ENCODE assay signal across 1 cellular context in the genomic region with DNA sequence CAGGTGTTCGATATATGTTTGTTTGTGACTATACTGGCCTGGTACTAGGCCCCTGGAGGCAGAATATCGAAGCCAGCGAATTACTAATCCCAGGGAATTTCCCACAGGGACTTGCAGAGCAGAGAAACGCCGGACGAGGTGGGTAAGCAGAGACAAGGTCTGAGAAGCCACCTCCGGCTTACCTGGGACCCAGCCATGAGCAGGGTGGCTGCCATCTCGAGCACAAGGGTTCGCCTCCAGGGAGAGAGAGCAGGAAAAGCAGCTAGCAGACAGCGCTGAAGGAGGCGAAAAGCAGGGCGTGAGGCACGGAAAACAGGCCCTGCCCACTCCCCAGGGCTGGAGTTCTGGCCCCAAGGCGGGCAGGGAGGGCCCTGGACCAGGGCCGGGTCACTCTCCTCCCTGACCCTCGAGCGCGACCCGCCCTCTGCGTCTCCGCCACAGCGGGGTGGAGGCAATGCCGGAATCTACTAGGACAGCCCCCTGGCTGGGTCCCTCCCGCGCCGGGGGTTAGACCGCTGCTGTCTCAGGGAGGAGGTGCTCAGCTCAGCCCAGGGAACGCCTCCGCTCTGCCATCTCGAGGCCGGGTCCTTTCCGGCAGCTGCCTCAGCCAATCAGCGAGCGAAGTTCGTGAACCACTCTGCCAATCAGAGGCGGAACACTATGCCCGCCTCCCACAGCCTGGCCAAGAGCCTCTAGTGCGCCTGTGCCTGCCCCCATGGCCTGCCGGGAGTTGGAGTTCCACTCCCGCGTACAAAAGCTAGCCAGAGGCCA.
TF ChIP-seq lines count a peak whose summit lies in the region.

No MANE protein-coding gene starts in this region.

TF ChIP-seq in IMR-90, 13 proteins besides CTCF, POLR2A, EP300 and RAD21:
- TF ChIP-seq, protein P1, sequence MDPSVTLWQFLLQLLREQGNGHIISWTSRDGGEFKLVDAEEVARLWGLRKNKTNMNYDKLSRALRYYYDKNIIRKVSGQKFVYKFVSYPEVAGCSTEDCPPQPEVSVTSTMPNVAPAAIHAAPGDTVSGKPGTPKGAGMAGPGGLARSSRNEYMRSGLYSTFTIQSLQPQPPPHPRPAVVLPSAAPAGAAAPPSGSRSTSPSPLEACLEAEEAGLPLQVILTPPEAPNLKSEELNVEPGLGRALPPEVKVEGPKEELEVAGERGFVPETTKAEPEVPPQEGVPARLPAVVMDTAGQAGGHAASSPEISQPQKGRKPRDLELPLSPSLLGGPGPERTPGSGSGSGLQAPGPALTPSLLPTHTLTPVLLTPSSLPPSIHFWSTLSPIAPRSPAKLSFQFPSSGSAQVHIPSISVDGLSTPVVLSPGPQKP (IDR thresholded peaks at IDR 0.05; ENCODE audit: borderline replicate concordance, low read depth, low read length) = no peak
- TF ChIP-seq, protein P2, sequence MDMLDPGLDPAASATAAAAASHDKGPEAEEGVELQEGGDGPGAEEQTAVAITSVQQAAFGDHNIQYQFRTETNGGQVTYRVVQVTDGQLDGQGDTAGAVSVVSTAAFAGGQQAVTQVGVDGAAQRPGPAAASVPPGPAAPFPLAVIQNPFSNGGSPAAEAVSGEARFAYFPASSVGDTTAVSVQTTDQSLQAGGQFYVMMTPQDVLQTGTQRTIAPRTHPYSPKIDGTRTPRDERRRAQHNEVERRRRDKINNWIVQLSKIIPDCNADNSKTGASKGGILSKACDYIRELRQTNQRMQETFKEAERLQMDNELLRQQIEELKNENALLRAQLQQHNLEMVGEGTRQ (IDR thresholded peaks at IDR 0.05; ENCODE audit: low read depth, low read length) = peak; percentile 29; the same call in 1 of the 2 replicates
- TF ChIP-seq MAZ (IDR thresholded peaks at IDR 0.05; ENCODE audit: borderline replicate concordance, low read depth, low read length) = peak; percentile 81
- 0 out of 2 replicates have a peak, but pooled peaks have one; percentile 14 for TF ChIP-seq MXI1 (IDR thresholded peaks at IDR 0.05; ENCODE audit: borderline replicate concordance, low read depth, low read length)
- 0 out of 2 replicates have a peak, but pooled peaks have one; percentile 46 for TF ChIP-seq CHD1 (IDR thresholded peaks at IDR 0.05; ENCODE audit: low read depth, low read length)
- TF ChIP-seq FOS (IDR thresholded peaks at IDR 0.05; ENCODE audit: low read depth, low read length) = peak; percentile 57; the same call in 1 of the 2 replicates
- TF ChIP-seq BHLHE40 (IDR thresholded peaks at IDR 0.05; ENCODE audit: low read depth, low read length) = no peak
